In the genomic region with DNA sequence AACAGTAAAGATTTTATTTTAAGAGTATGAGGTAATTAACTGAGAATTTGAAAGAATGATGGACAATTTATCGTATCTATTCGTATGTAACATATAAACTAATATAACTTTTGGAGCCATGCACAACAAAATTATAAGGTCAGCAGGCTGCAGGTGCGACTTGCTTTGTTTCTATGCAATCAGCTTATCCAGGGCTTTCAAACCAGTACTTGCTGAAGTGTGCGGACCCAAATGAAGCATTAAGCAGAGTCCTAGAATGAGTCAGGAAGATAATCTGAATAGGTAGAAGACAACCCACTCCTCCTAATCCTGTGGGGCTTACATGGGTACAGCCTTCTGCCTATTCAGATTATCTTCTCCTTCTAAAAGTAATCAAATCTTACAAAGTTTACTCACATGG, we compare ENCODE assay signal across 12 cellular contexts. TPM values are rescaled to one million over a fixed set of nuclear protein-coding genes. Genes with fewer than 3 reads are reported as not detected.
A peak's percentile ranks its signal among the peaks of the same experiment; 100 is the strongest.
DNase-seq lines count a peak whose midpoint lies in the region; ATAC-seq and TF ChIP-seq lines count a peak whose summit lies in the region.
"Had no signal": no experiment of that assay in that cellular context is flagged by ENCODE, and none has a peak within 500 bp of the region (broad histone marks: within the 10 kb centered on the region; RNA-seq: fewer than 3 reads in every experiment).

No MANE protein-coding gene starts in this region.

- peak overlapping the region; percentile 90 for H3K4me3 Mint-ChIP-seq in activated T-cell treated with anti-CD3 and anti-CD28 coated beads, Interleukin-2, amount 50 U/mL, for 4 hours
- peak overlapping the region; percentile 74 to 82 (median 75) for H3K4me3 Mint-ChIP-seq in T-cell
- peak overlapping the region; percentile 87 to 94 for H3K4me3 Mint-ChIP-seq in stimulated activated naive CD8-positive, alpha-beta T cell treated with anti-CD3 and anti-CD28 coated beads, Interleukin-15, amount 100 ng/mL, for 72 hours

- no peak for ATAC-seq in activated T-cell treated with anti-CD3 and anti-CD28 coated beads, Interleukin-2, amount 50 U/mL, for 4 hours
- ATAC-seq in T-cell (replicated peaks in 1 of 4) (no peak), GM18909 (IDR thresholded peaks at IDR 0.05; ENCODE audit: poor library complexity, unreplicated experiment) (no peak)
- ATAC-seq in stimulated activated naive CD8-positive, alpha-beta T cell treated with anti-CD3 and anti-CD28 coated beads, Interleukin-15, amount 100 ng/mL, for 72 hours = no peak
- ATAC-seq: CD8-positive, alpha-beta T cell had no signal

- TF ChIP-seq POLR2A in erythroblast (IDR thresholded peaks at IDR 0.05; ENCODE audit: low read length) = no peak

- H3K4me1 Mint-ChIP-seq in activated T-cell treated with anti-CD3 and anti-CD28 coated beads, Interleukin-2, amount 50 U/mL, for 4 hours (ENCODE audit: low read depth) = peaks cover 39% of the 10 kb centered on the region
- H3K4me1 Mint-ChIP-seq in T-cell = peaks cover 35 to 46% (median 43%) of the 10 kb centered on the region in 3 donors
- peaks cover 55% of the 10 kb centered on the region for H3K4me1 Mint-ChIP-seq in stimulated activated naive CD8-positive, alpha-beta T cell treated with anti-CD3 and anti-CD28 coated beads, Interleukin-15, amount 100 ng/mL, for 72 hours

- no peaks in the 10 kb centered on the region for H3K36me3 Mint-ChIP-seq in activated T-cell treated with anti-CD3 and anti-CD28 coated beads, Interleukin-2, amount 50 U/mL, for 4 hours (ENCODE audit: insufficient read depth)
- no peaks in the 10 kb centered on the region for H3K36me3 Mint-ChIP-seq in T-cell

- H3K27me3 Mint-ChIP-seq in activated T-cell treated with anti-CD3 and anti-CD28 coated beads, Interleukin-2, amount 50 U/mL, for 4 hours (ENCODE audit: low read depth) = no peaks in the 10 kb centered on the region
- no peaks in the 10 kb centered on the region for H3K27me3 Mint-ChIP-seq in T-cell
- H3K27me3 Mint-ChIP-seq in stimulated activated naive CD8-positive, alpha-beta T cell treated with anti-CD3 and anti-CD28 coated beads, Interleukin-15, amount 100 ng/mL, for 72 hours = no peaks in the 10 kb centered on the region

- CTCF ChIA-PET in T-cell (lab: Charles Lee) = interaction anchor here in 1 of 2 donors (0.7 to 1.0 kb wide), 2 partner anchors 26 to 799 kb away, joined by 3 to 8 read pairs; no protein-coding TSS in a partner anchor

- POLR2A ChIA-PET in T-cell (lab: Charles Lee) = interaction anchor here in 1 of 2 donors (0.7 kb wide), 1 partner anchor 619 kb away, joined by 3 read pairs; no protein-coding TSS in a partner anchor

- no peak for DNase-seq in activated T-cell treated with anti-CD3 and anti-CD28 coated beads, Interleukin-2, amount 50 U/mL, for 4 hours
- DNase-seq in activated T-cell treated with anti-CD3 and anti-CD28 coated beads for 4 hours (no peak), T-cell (no peak), erythroblast (lab: John Stamatoyannopoulos, UW) (peak; percentile 35 to 47), NCI-H146 (lab: John Stamatoyannopoulos, UW) (no peak), nucleus accumbens (lab: John Stamatoyannopoulos, UW) (no peak)
- DNase-seq in stimulated activated naive CD8-positive, alpha-beta T cell treated with anti-CD3 and anti-CD28 coated beads, Interleukin-15, amount 100 ng/mL, for 72 hours = no peak
- DNase-seq: CD8-positive, alpha-beta T cell; NCI-H1105 treated with DMSO at 0.1 percent for 48 hours; sigmoid colon; stomach had no signal

- H3K27ac Mint-ChIP-seq in T-cell = peak overlapping the region; percentile 76 to 93
- peak overlapping the region; percentile 94 to 95 for H3K27ac Mint-ChIP-seq in stimulated activated naive CD8-positive, alpha-beta T cell treated with anti-CD3 and anti-CD28 coated beads, Interleukin-15, amount 100 ng/mL, for 72 hours

- H3K9me3 Mint-ChIP-seq in activated T-cell treated with anti-CD3 and anti-CD28 coated beads, Interleukin-2, amount 50 U/mL, for 4 hours = no peaks in the 10 kb centered on the region
- no peaks in the 10 kb centered on the region for H3K9me3 Mint-ChIP-seq in T-cell
- no peaks in the 10 kb centered on the region for H3K9me3 Mint-ChIP-seq in stimulated activated naive CD8-positive, alpha-beta T cell treated with anti-CD3 and anti-CD28 coated beads, Interleukin-15, amount 100 ng/mL, for 72 hours
- H3K9me3 Mint-ChIP-seq: CD8-positive, alpha-beta T cell had no signal

RNA-seq across cellular contexts. Expression of gene NSD2, which starts 2.1 kb away (rescaled TPM):
- total RNA-seq in activated T-cell treated with anti-CD3 and anti-CD28 coated beads, Interleukin-2, amount 50 U/mL, for 4 hours = 10 to 100 TPM; 84.0 to 97.0 (median 91.0) TPM
- 10 to 100 TPM; 40.8 to 55.3 (median 48.3) TPM for total RNA-seq in T-cell

RNA-seq across cellular contexts. Expression of gene LETM1, which starts 17.3 kb away (rescaled TPM):
- 100 to 1,000 TPM; 128 to 141 (median 133) TPM for total RNA-seq in activated T-cell treated with anti-CD3 and anti-CD28 coated beads, Interleukin-2, amount 50 U/mL, for 4 hours
- total RNA-seq in T-cell = 10 to 100 TPM; 35.4 to 60.3 (median 53.5) TPM

Comparison
In these comparisons a context has a peak if more than half of its experiments do, and no peak if none do; other contexts are left out.
1. DNase-seq: peak in erythroblast (2 of 2); none in activated T-cell treated with anti-CD3 and anti-CD28 coated beads, Interleukin-2, amount 50 U/mL, for 4 hours (single experiment), activated T-cell treated with anti-CD3 and anti-CD28 coated beads for 4 hours (single experiment), T-cell (0 of 34), stimulated activated naive CD8-positive, alpha-beta T cell treated with anti-CD3 and anti-CD28 coated beads, Interleukin-15, amount 100 ng/mL, for 72 hours (0 of 2), NCI-H146 (single experiment) and nucleus accumbens (0 of 56).
2. Peak in every context shown above with its lines, with median percentiles within 50 percentile points of each other: H3K4me3 Mint-ChIP-seq.